In the genomic region with DNA sequence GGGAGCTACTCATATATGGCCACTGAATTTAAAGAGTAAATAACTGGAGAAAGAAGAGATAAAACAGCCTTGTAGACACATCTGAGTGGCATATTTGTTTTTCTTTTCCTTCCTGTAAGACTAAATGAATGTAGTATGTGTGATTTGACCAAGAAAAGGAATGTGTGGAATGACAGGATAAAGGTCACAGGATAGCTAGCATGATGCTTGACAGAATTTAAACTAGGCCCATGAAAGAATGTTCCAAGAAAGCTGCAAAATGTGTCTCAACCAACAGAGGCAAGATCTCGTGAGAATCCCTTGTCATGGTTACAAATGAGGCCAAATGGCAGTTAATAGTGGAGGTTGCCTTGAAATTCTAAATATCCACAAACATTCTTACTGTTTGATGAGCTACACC, we compare ENCODE assay signal across 18 cellular contexts.
DNase-seq lines count a peak whose midpoint lies in the region; ATAC-seq and TF ChIP-seq lines count a peak whose summit lies in the region.
"Had no signal": no experiment of that assay in that cellular context is flagged by ENCODE, and none has a peak within 500 bp of the region (broad histone marks: within the 10 kb centered on the region; RNA-seq: fewer than 3 reads in every experiment).

No MANE protein-coding gene starts in this region.

- peak; percentile 27 for DNase-seq in H4 (ENCODE audit: low spot score)
- DNase-seq in amniotic epithelial cell (ENCODE audit: low read depth): peak; percentile 65
- peak; percentile 35 for DNase-seq in glomerular visceral epithelial cell (ENCODE audit: extremely low spot score)
- no peak for DNase-seq in SKM-1 (lab: John Stamatoyannopoulos, UW; ENCODE audit: unreplicated experiment)
- DNase-seq in hippocampal formation (lab: John Stamatoyannopoulos, UW): no peak
- DNase-seq in suprapubic skin (ENCODE audit: low spot score in 2 of 2): no peak
- DNase-seq: activated naive CD8-positive, alpha-beta T cell treated with anti-CD3 and anti-CD28 coated beads, Interleukin-2, amount 50 U/mL, for 24 hours; central memory CD4-positive, alpha-beta T cell; DMS53; naive B cell; NCI-H1930; NCI-H510A treated with DMSO at 0.1 percent for 48 hours; SIG-M5; small intestine had no signal

- H3K36me3 ChIP-seq in suprapubic skin: no peaks in the 10 kb centered on the region

- no peak for TF ChIP-seq CTCF in suprapubic skin (IDR thresholded peaks at IDR 0.05)

- H3K4me1 ChIP-seq in suprapubic skin: no peaks in the 10 kb centered on the region
- H3K4me1 ChIP-seq: parathyroid adenoma had no signal

- ATAC-seq in HG02759 (IDR thresholded peaks at IDR 0.05; ENCODE audit: unreplicated experiment): no peak
- ATAC-seq: activated CD4-positive, CD25-positive, alpha-beta regulatory T cell treated with anti-CD3 and anti-CD28 coated beads, Interleukin-2, amount 50 U/mL, for 24 hours; activated naive CD8-positive, alpha-beta T cell treated with anti-CD3 and anti-CD28 coated beads, Interleukin-2, amount 50 U/mL, for 24 hours; activated T-helper 17 cell treated with anti-CD3 and anti-CD28 coated beads, Interleukin-2, amount 50 U/mL, for 72 hours had no signal

- no peak overlapping the region for H3K27ac ChIP-seq in suprapubic skin
- H3K27ac ChIP-seq: parathyroid adenoma had no signal

- H3K9me3 ChIP-seq in suprapubic skin: no peaks in the 10 kb centered on the region

- 61% methylated on average over 1 of the region's 1 CpG for WGBS in suprapubic skin

- no peak overlapping the region for H3K4me3 ChIP-seq in suprapubic skin

- H3K27me3 ChIP-seq in suprapubic skin: no peaks in the 10 kb centered on the region

- no peak for TF ChIP-seq POLR2A in suprapubic skin (IDR thresholded peaks at IDR 0.05)

- no peak for TF ChIP-seq EP300 in suprapubic skin (IDR thresholded peaks at IDR 0.05)

Comparison
In these comparisons a context has a peak if more than half of its experiments do, and no peak if none do; other contexts are left out.
1. DNase-seq: peak in H4 (single experiment), amniotic epithelial cell (single experiment) and glomerular visceral epithelial cell (single experiment); none in SKM-1 (single experiment), hippocampal formation (0 of 2) and suprapubic skin (0 of 2).